Comparison of ENCODE assay signal across 24 cellular contexts in genomic region chr17:60103957-60104356, GRCh38. TPM values are rescaled to one million over a fixed set of nuclear protein-coding genes. Genes with fewer than 3 reads are reported as not detected.
"Had no signal": no experiment of that assay in that cellular context is flagged by ENCODE, and none has a peak within 500 bp of the region (broad histone marks: within the 10 kb centered on the region; RNA-seq: fewer than 3 reads in every experiment).

No MANE protein-coding gene starts in this region.

- H3K9me3 Mint-ChIP-seq: activated naive CD4-positive, alpha-beta T cell treated with anti-CD3 and anti-CD28 coated beads, Interleukin-2, amount 50 U/mL, for 24 hours; activated T-helper 1 cell treated with anti-CD3 and anti-CD28 coated beads, Interleukin-12 subunit alpha, Interleukin-12 subunit beta, Interleukin-2, Interleukin-4 antibody, amounts not matched to agents 30 ng/mL and 10 ng/mL and 1 ng/mL, durations not matched to agents 14 hours and 24 hours and 36 hours; naive thymus-derived CD4-positive, alpha-beta T cell; T-cell had no signal

- DNase-seq: activated CD4-positive, alpha-beta T cell treated with anti-CD3 and anti-CD28 coated beads, Interleukin-2, amount 50 U/mL, for 48 hours; activated CD8-positive, alpha-beta memory T cell treated with anti-CD3 and anti-CD28 coated beads, Interleukin-2, amount 10 ng/mL, durations not matched to agents 7 days and 5 days; activated gamma-delta T cell; aorta; brain microvascular endothelial cell; caudate nucleus; dermis blood vessel endothelial cell; effector CD8-positive, alpha-beta T cell; foreskin keratinocyte; lower lobe of right lung; naive thymus-derived CD4-positive, alpha-beta T cell; retina; stimulated activated CD4-positive, alpha-beta T cell treated with anti-CD3 and anti-CD28 coated beads, Interleukin-4, amount 100 ng/mL, for 24 hours; stimulated activated naive CD8-positive, alpha-beta T cell treated with anti-CD3 and anti-CD28 coated beads, Interleukin-15, Interleukin-2, amounts not matched to agents 100 U/mL and 50 U/mL, for 24 hours; T-cell; T-helper 9 cell; thyroid gland; upper lobe of right lung had no signal

- H3K36me3 ChIP-seq: brain microvascular endothelial cell, lower lobe of right lung, thyroid gland, upper lobe of right lung had no signal

- ATAC-seq: activated CD8-positive, alpha-beta memory T cell treated with anti-CD3 and anti-CD28 coated beads, Interleukin-2, amount 10 ng/mL, durations not matched to agents 7 days and 5 days; foreskin keratinocyte; left lobe of liver; lower lobe of right lung; naive thymus-derived CD4-positive, alpha-beta T cell; stimulated activated naive CD8-positive, alpha-beta T cell treated with anti-CD3 and anti-CD28 coated beads, Interleukin-15, Interleukin-2, amounts not matched to agents 100 U/mL and 50 U/mL, for 24 hours; T-cell; upper lobe of right lung had no signal

- H3K27ac ChIP-seq: brain microvascular endothelial cell, foreskin keratinocyte, lower lobe of right lung, thyroid gland, upper lobe of right lung had no signal

- H3K27ac Mint-ChIP-seq: activated CD8-positive, alpha-beta memory T cell treated with anti-CD3 and anti-CD28 coated beads, Interleukin-2, amount 10 ng/mL, durations not matched to agents 7 days and 5 days; activated naive CD4-positive, alpha-beta T cell treated with anti-CD3 and anti-CD28 coated beads, Interleukin-2, amount 50 U/mL, for 24 hours; activated T-helper 1 cell treated with anti-CD3 and anti-CD28 coated beads, Interleukin-12 subunit alpha, Interleukin-12 subunit beta, Interleukin-2, Interleukin-4 antibody, amounts not matched to agents 30 ng/mL and 10 ng/mL and 1 ng/mL, durations not matched to agents 14 hours and 24 hours and 36 hours; naive thymus-derived CD4-positive, alpha-beta T cell; progenitor cell of endocrine pancreas had no signal

- H3K4me3 ChIP-seq: lower lobe of right lung, thyroid gland, upper lobe of right lung had no signal

- H3K9me3 ChIP-seq: lower lobe of right lung, thyroid gland, upper lobe of right lung had no signal

- H3K36me3 Mint-ChIP-seq: activated CD8-positive, alpha-beta memory T cell treated with anti-CD3 and anti-CD28 coated beads, Interleukin-2, amount 10 ng/mL, durations not matched to agents 7 days and 5 days; activated naive CD4-positive, alpha-beta T cell treated with anti-CD3 and anti-CD28 coated beads, Interleukin-2, amount 50 U/mL, for 24 hours; naive thymus-derived CD4-positive, alpha-beta T cell; T-cell had no signal

- H3K4me1 ChIP-seq: lower lobe of right lung, thyroid gland, upper lobe of right lung had no signal

- H3K27me3 ChIP-seq: brain microvascular endothelial cell, thyroid gland, upper lobe of right lung had no signal

- H3K4me3 Mint-ChIP-seq: activated CD8-positive, alpha-beta memory T cell treated with anti-CD3 and anti-CD28 coated beads, Interleukin-2, amount 10 ng/mL, durations not matched to agents 7 days and 5 days; activated T-helper 1 cell treated with anti-CD3 and anti-CD28 coated beads, Interleukin-12 subunit alpha, Interleukin-12 subunit beta, Interleukin-2, Interleukin-4 antibody, amounts not matched to agents 30 ng/mL and 10 ng/mL and 1 ng/mL, durations not matched to agents 14 hours and 24 hours and 36 hours had no signal

RNA-seq across cellular contexts. Expression of gene CA4, which starts 45.8 kb away (rescaled TPM):
- total RNA-seq: activated CD8-positive, alpha-beta memory T cell treated with anti-CD3 and anti-CD28 coated beads, Interleukin-2, amount 10 ng/mL, durations not matched to agents 7 days and 5 days; activated T-helper 1 cell treated with anti-CD3 and anti-CD28 coated beads, Interleukin-12 subunit alpha, Interleukin-12 subunit beta, Interleukin-2, Interleukin-4 antibody, amounts not matched to agents 30 ng/mL and 10 ng/mL and 1 ng/mL, durations not matched to agents 14 hours and 24 hours and 36 hours; foreskin keratinocyte; naive thymus-derived CD4-positive, alpha-beta T cell; osteocyte; T-cell had no signal
- polyA plus RNA-seq: foreskin keratinocyte; keratinocyte; naive thymus-derived CD4-positive, alpha-beta T cell had no signal
